Comparison of ENCODE assay signal across 24 cellular contexts in genomic region chr10:18635995-18636394, GRCh38.
"Had no signal": no experiment of that assay in that cellular context is flagged by ENCODE, and none has a peak within 500 bp of the region (broad histone marks: within the 10 kb centered on the region; RNA-seq: fewer than 3 reads in every experiment).

No MANE protein-coding gene starts in this region.

- H3K9me3 Mint-ChIP-seq: activated naive CD4-positive, alpha-beta T cell treated with anti-CD3 and anti-CD28 coated beads, Interleukin-2, amount 50 U/mL, for 24 hours; central memory CD8-positive, alpha-beta T cell had no signal

- H3K4me1 Mint-ChIP-seq: activated CD4-positive, alpha-beta T cell treated with anti-CD3 and anti-CD28 coated beads for 36 hours; brain; central memory CD8-positive, alpha-beta T cell had no signal

- DNase-seq: activated CD4-positive, alpha-beta memory T cell treated with anti-CD3 and anti-CD28 coated beads, Interleukin-2, amount 10 ng/mL, durations not matched to agents 7 days and 5 days; activated CD4-positive, alpha-beta T cell treated with anti-CD3 and anti-CD28 coated beads for 36 hours; activated CD4-positive, alpha-beta T cell treated with anti-CD3 and anti-CD28 coated beads, Interleukin-2, amount 50 U/mL, for 1 hour; activated CD8-positive, alpha-beta memory T cell treated with anti-CD3 and anti-CD28 coated beads, Interleukin-2, amount 50 U/mL, for 48 hours; activated naive CD4-positive, alpha-beta T cell; activated T-cell treated with anti-CD3 and anti-CD28 coated beads, Interleukin-2, amount 50 U/mL, for 1 hour; amniotic stem cell; Karpas-422; MM.1S; NCI-H1105; NCI-H1436 treated with DMSO at 0.1 percent for 48 hours; NCI-H187; NCI-H2081; NCI-H446; NCI-H524; SHP77 treated with DMSO at 0.1 percent for 48 hours; T1000; WERI-Rb-1 had no signal

- H3K27ac Mint-ChIP-seq: activated CD4-positive, alpha-beta memory T cell treated with anti-CD3 and anti-CD28 coated beads, Interleukin-2, amount 10 ng/mL, durations not matched to agents 7 days and 5 days; activated CD4-positive, alpha-beta T cell treated with anti-CD3 and anti-CD28 coated beads for 36 hours; activated naive CD4-positive, alpha-beta T cell treated with anti-CD3 and anti-CD28 coated beads, Interleukin-2, amount 50 U/mL, for 24 hours; brain; T-helper 1 cell treated with Interleukin-12 subunit alpha and Interleukin-12 subunit beta and Interleukin-4 antibody, amounts not matched to agents 30 μg/mL and 1 μg/mL, for 36 hours had no signal

- H3K4me3 ChIP-seq: ascending aorta, K562 had no signal

- ATAC-seq: activated CD4-positive, alpha-beta T cell treated with anti-CD3 and anti-CD28 coated beads for 36 hours; K562 had no signal

- H3K27ac ChIP-seq: ascending aorta, WERI-Rb-1 had no signal

- H3K36me3 ChIP-seq: ascending aorta, WERI-Rb-1 had no signal

- H3K9me3 ChIP-seq: ascending aorta had no signal

- H3K4me3 Mint-ChIP-seq: activated CD4-positive, alpha-beta memory T cell treated with anti-CD3 and anti-CD28 coated beads, Interleukin-2, amount 10 ng/mL, durations not matched to agents 7 days and 5 days; activated CD4-positive, alpha-beta T cell treated with anti-CD3 and anti-CD28 coated beads for 36 hours; activated naive CD4-positive, alpha-beta T cell treated with anti-CD3 and anti-CD28 coated beads, Interleukin-2, amount 50 U/mL, for 24 hours; brain; central memory CD8-positive, alpha-beta T cell; T-helper 1 cell treated with Interleukin-12 subunit alpha and Interleukin-12 subunit beta and Interleukin-4 antibody, amounts not matched to agents 30 μg/mL and 1 μg/mL, for 36 hours had no signal

- H3K4me1 ChIP-seq: ascending aorta had no signal

- H3K27me3 ChIP-seq: ascending aorta had no signal

- H3K27me3 Mint-ChIP-seq: activated CD4-positive, alpha-beta memory T cell treated with anti-CD3 and anti-CD28 coated beads, Interleukin-2, amount 10 ng/mL, durations not matched to agents 7 days and 5 days; activated CD4-positive, alpha-beta T cell treated with anti-CD3 and anti-CD28 coated beads for 36 hours; activated naive CD4-positive, alpha-beta T cell treated with anti-CD3 and anti-CD28 coated beads, Interleukin-2, amount 50 U/mL, for 24 hours; brain; central memory CD8-positive, alpha-beta T cell had no signal
